Comparison of ENCODE assay signal across 33 cellular contexts in genomic region chr13:31503626-31504025, GRCh38.
"Had no signal": no experiment of that assay in that cellular context is flagged by ENCODE, and none has a peak within 500 bp of the region (broad histone marks: within the 10 kb centered on the region; RNA-seq: fewer than 3 reads in every experiment).

No MANE protein-coding gene starts in this region.

- ATAC-seq: activated CD8-positive, alpha-beta T cell treated with anti-CD3 and anti-CD28 coated beads for 36 hours; activated naive CD8-positive, alpha-beta T cell treated with anti-CD3 and anti-CD28 coated beads, Interleukin-2, amount 50 U/mL, for 24 hours had no signal

- DNase-seq: activated B cell treated with CpG ODN at 0.5 μM for 24 hours; activated CD4-positive, alpha-beta memory T cell treated with anti-CD3 and anti-CD28 coated beads for 36 hours; activated CD4-positive, alpha-beta T cell treated with anti-CD3 and anti-CD28 coated beads for 4 hours; activated CD4-positive, alpha-beta T cell treated with anti-CD3 and anti-CD28 coated beads, Interleukin-2, amount 10 ng/mL, durations not matched to agents 24 days and 14 days; activated CD4-positive, alpha-beta T cell treated with anti-CD3 and anti-CD28 coated beads, Interleukin-2, amount 50 U/mL, for 1 hour; activated CD4-positive, alpha-beta T cell treated with anti-CD3 and anti-CD28 coated beads, Interleukin-2, amount 50 U/mL, for 4 hours; activated CD4-positive, CD25-positive, alpha-beta regulatory T cell treated with anti-CD3 and anti-CD28 coated beads, Interleukin-2, amount 50 U/mL, for 72 hours; activated CD8-positive, alpha-beta memory T cell treated with anti-CD3 and anti-CD28 coated beads, Interleukin-2, amount 50 U/mL, for 48 hours; activated CD8-positive, alpha-beta T cell treated with anti-CD3 and anti-CD28 coated beads for 36 hours; activated effector memory CD4-positive, alpha-beta T cell treated with Interleukin-2 at 50 U/mL for 16 hours; activated gamma-delta T cell; activated naive CD4-positive, alpha-beta T cell treated with anti-CD3 and anti-CD28 coated beads, Interleukin-2, amount 10 ng/mL, durations not matched to agents 7 days and 5 days; activated naive CD4-positive, alpha-beta T cell treated with Interleukin-2 at 50 U/mL for 16 hours; activated naive CD8-positive, alpha-beta T cell treated with anti-CD3 and anti-CD28 coated beads, Interleukin-2, amount 10 ng/mL, durations not matched to agents 7 days and 5 days; activated naive CD8-positive, alpha-beta T cell treated with anti-CD3 and anti-CD28 coated beads, Interleukin-2, amount 50 U/mL, for 24 hours; activated T-cell treated with anti-CD3 and anti-CD28 coated beads, Interleukin-2, amount 50 U/mL, for 24 hours; activated T-cell treated with anti-CD3 and anti-CD28 coated beads, Interleukin-2, amount 50 U/mL, for 48 hours; amygdala; anterior cingulate cortex; caudate nucleus; cerebellar nuclear complex; T-helper 1 cell; T-helper 2 cell; T-helper 9 cell had no signal

- H3K27me3 Mint-ChIP-seq: activated B cell treated with CpG ODN at 0.5 μM for 24 hours; activated CD4-positive, alpha-beta memory T cell treated with anti-CD3 and anti-CD28 coated beads for 36 hours; activated CD4-positive, alpha-beta T cell treated with anti-CD3 and anti-CD28 coated beads, Interleukin-2, amount 10 ng/mL, durations not matched to agents 24 days and 14 days; activated CD8-positive, alpha-beta T cell treated with anti-CD3 and anti-CD28 coated beads for 36 hours; activated naive CD4-positive, alpha-beta T cell treated with anti-CD3 and anti-CD28 coated beads, Interleukin-2, amount 10 ng/mL, durations not matched to agents 7 days and 5 days; activated naive CD4-positive, alpha-beta T cell treated with anti-CD3 and anti-CD28 coated beads, Interleukin-2, amount 50 U/mL, for 24 hours; activated naive CD8-positive, alpha-beta T cell; activated naive CD8-positive, alpha-beta T cell treated with anti-CD3 and anti-CD28 coated beads, Interleukin-2, amount 10 ng/mL, durations not matched to agents 7 days and 5 days; activated naive CD8-positive, alpha-beta T cell treated with anti-CD3 and anti-CD28 coated beads, Interleukin-2, amount 50 U/mL, for 24 hours; activated T-cell treated with anti-CD3 and anti-CD28 coated beads, Interleukin-2, amount 50 U/mL, for 24 hours; central memory CD8-positive, alpha-beta T cell had no signal

- H3K4me3 ChIP-seq: ascending aorta, cardiac muscle cell had no signal

- H3K4me3 Mint-ChIP-seq: activated B cell treated with CpG ODN at 0.5 μM for 24 hours; activated CD4-positive, alpha-beta memory T cell treated with anti-CD3 and anti-CD28 coated beads for 36 hours; activated CD4-positive, alpha-beta T cell treated with anti-CD3 and anti-CD28 coated beads, Interleukin-2, amount 10 ng/mL, durations not matched to agents 24 days and 14 days; activated CD8-positive, alpha-beta T cell treated with anti-CD3 and anti-CD28 coated beads for 36 hours; activated naive CD4-positive, alpha-beta T cell treated with anti-CD3 and anti-CD28 coated beads, Interleukin-2, amount 10 ng/mL, durations not matched to agents 7 days and 5 days; activated naive CD4-positive, alpha-beta T cell treated with anti-CD3 and anti-CD28 coated beads, Interleukin-2, amount 50 U/mL, for 24 hours; activated naive CD8-positive, alpha-beta T cell; activated naive CD8-positive, alpha-beta T cell treated with anti-CD3 and anti-CD28 coated beads, Interleukin-2, amount 10 ng/mL, durations not matched to agents 7 days and 5 days; activated naive CD8-positive, alpha-beta T cell treated with anti-CD3 and anti-CD28 coated beads, Interleukin-2, amount 50 U/mL, for 24 hours; activated T-cell treated with anti-CD3 and anti-CD28 coated beads, Interleukin-2, amount 50 U/mL, for 24 hours; brain; central memory CD8-positive, alpha-beta T cell; T-helper 1 cell treated with Interleukin-12 subunit alpha and Interleukin-12 subunit beta and Interleukin-4 antibody, amounts not matched to agents 30 μg/mL and 1 μg/mL, for 36 hours; T-helper 2 cell treated with Interferon-gamma antibody and Interleukin-4, amounts not matched to agents 5 μg/mL and 100 μg/mL, for 36 hours had no signal

- H3K36me3 Mint-ChIP-seq: activated naive CD4-positive, alpha-beta T cell treated with anti-CD3 and anti-CD28 coated beads, Interleukin-2, amount 10 ng/mL, durations not matched to agents 7 days and 5 days; activated naive CD8-positive, alpha-beta T cell; activated naive CD8-positive, alpha-beta T cell treated with anti-CD3 and anti-CD28 coated beads, Interleukin-2, amount 10 ng/mL, durations not matched to agents 7 days and 5 days; brain had no signal

- H3K4me1 Mint-ChIP-seq: activated B cell treated with CpG ODN at 0.5 μM for 24 hours; activated CD4-positive, alpha-beta T cell treated with anti-CD3 and anti-CD28 coated beads, Interleukin-2, amount 10 ng/mL, durations not matched to agents 24 days and 14 days; activated naive CD4-positive, alpha-beta T cell treated with anti-CD3 and anti-CD28 coated beads, Interleukin-2, amount 10 ng/mL, durations not matched to agents 7 days and 5 days; activated naive CD4-positive, alpha-beta T cell treated with anti-CD3 and anti-CD28 coated beads, Interleukin-2, amount 50 U/mL, for 24 hours; activated naive CD8-positive, alpha-beta T cell treated with anti-CD3 and anti-CD28 coated beads, Interleukin-2, amount 10 ng/mL, durations not matched to agents 7 days and 5 days; activated naive CD8-positive, alpha-beta T cell treated with anti-CD3 and anti-CD28 coated beads, Interleukin-2, amount 50 U/mL, for 24 hours; central memory CD8-positive, alpha-beta T cell had no signal

- H3K27ac Mint-ChIP-seq: activated B cell treated with CpG ODN at 0.5 μM for 24 hours; activated CD4-positive, alpha-beta memory T cell treated with anti-CD3 and anti-CD28 coated beads for 36 hours; activated CD4-positive, alpha-beta T cell treated with anti-CD3 and anti-CD28 coated beads, Interleukin-2, amount 10 ng/mL, durations not matched to agents 24 days and 14 days; activated CD8-positive, alpha-beta T cell treated with anti-CD3 and anti-CD28 coated beads for 36 hours; activated naive CD4-positive, alpha-beta T cell treated with anti-CD3 and anti-CD28 coated beads, Interleukin-2, amount 10 ng/mL, durations not matched to agents 7 days and 5 days; activated naive CD4-positive, alpha-beta T cell treated with anti-CD3 and anti-CD28 coated beads, Interleukin-2, amount 50 U/mL, for 24 hours; activated naive CD8-positive, alpha-beta T cell; activated naive CD8-positive, alpha-beta T cell treated with anti-CD3 and anti-CD28 coated beads, Interleukin-2, amount 10 ng/mL, durations not matched to agents 7 days and 5 days; activated naive CD8-positive, alpha-beta T cell treated with anti-CD3 and anti-CD28 coated beads, Interleukin-2, amount 50 U/mL, for 24 hours; activated T-cell treated with anti-CD3 and anti-CD28 coated beads, Interleukin-2, amount 50 U/mL, for 24 hours; activated T-helper 2 cell treated with anti-CD3 and anti-CD28 coated beads, Interferon-gamma antibody, Interleukin-2, Interleukin-4, amounts not matched to agents 10 μg/mL and 5 μg/mL and 100 μg/mL, durations not matched to agents 14 hours and 24 hours and 36 hours; brain; T-helper 1 cell treated with Interleukin-12 subunit alpha and Interleukin-12 subunit beta and Interleukin-4 antibody, amounts not matched to agents 30 μg/mL and 1 μg/mL, for 36 hours; T-helper 2 cell treated with Interferon-gamma antibody and Interleukin-4, amounts not matched to agents 5 μg/mL and 100 μg/mL, for 36 hours had no signal
